19 cellular contexts compared by ENCODE assay signal in genomic region chr16:12203780-12204351, GRCh38.
DNase-seq lines count a peak whose midpoint lies in the region; ATAC-seq and TF ChIP-seq lines count a peak whose summit lies in the region.
"Had no signal": no experiment of that assay in that cellular context is flagged by ENCODE, and none has a peak within 500 bp of the region (broad histone marks: within the 10 kb centered on the region; RNA-seq: fewer than 3 reads in every experiment).

No MANE protein-coding gene starts in this region.

- ATAC-seq in left cardiac atrium (peak; percentile 35 to 65), gastroesophageal sphincter (peak; percentile 31), upper lobe of right lung (peak; percentile 68)
- ATAC-seq: Panc1 had no signal

- H3K27ac ChIP-seq in gastroesophageal sphincter, result no peak overlapping the region
- H3K27ac ChIP-seq in upper lobe of right lung, result no peak overlapping the region
- H3K27ac ChIP-seq: C4-2B, SJCRH30 had no signal

- no peak overlapping the region for H3K4me3 ChIP-seq in gastroesophageal sphincter
- no peak overlapping the region for H3K4me3 ChIP-seq in upper lobe of right lung
- H3K4me3 ChIP-seq: SJCRH30 had no signal

- DNase-seq in left cardiac atrium (no peak), cardiac septum (ENCODE audit: low spot score) (no peak), midbrain (lab: John Stamatoyannopoulos, UW) (peak; percentile 15), upper lobe of right lung (no peak), NCI-H510A (lab: John Stamatoyannopoulos, UW) (no peak), kidney tubule cell (ENCODE audit: low spot score) (no peak)
- DNase-seq in NK-92 treated with Interleukin-12 subunit alpha and Interleukin-12 subunit beta, amount 100 ng/mL, for 24 hours (lab: John Stamatoyannopoulos, UW), result no peak
- DNase-seq: AML-193, DMS79, KBM-7, NCI-H1092, NCI-H1436, NCI-H187 treated with DMSO at 0.1 percent for 48 hours, NCI-H2107, NCI-H748 treated with DMSO at 0.1 percent for 48 hours, SJCRH30 had no signal

- intact Hi-C loops in left cardiac atrium (cut with DNase I), result no loop called here
- intact Hi-C loops in cardiac septum (cut with DNase I), result no loop called here
- intact Hi-C loops in upper lobe of right lung (cut with DNase I), result no loop called here

- no peak for TF ChIP-seq EP300 in gastroesophageal sphincter (IDR thresholded peaks at IDR 0.05)

- H3K27me3 ChIP-seq in gastroesophageal sphincter (no peaks in the 10 kb centered on the region), upper lobe of right lung (no peaks in the 10 kb centered on the region)
- H3K27me3 ChIP-seq: SJCRH30 had no signal

- H3K36me3 ChIP-seq in gastroesophageal sphincter, result peaks cover 0 to 20% of the 10 kb centered on the region in 2 donors
- H3K36me3 ChIP-seq in upper lobe of right lung, result peaks cover 5% of the 10 kb centered on the region
- H3K36me3 ChIP-seq: SJCRH30 had no signal

- 90 to 100% methylated on average over 2 to 5 of the region's 10 CpGs for WGBS in gastroesophageal sphincter (ENCODE audit: low coverage in 1 of 2), 2 donors

- H3K9me3 ChIP-seq in gastroesophageal sphincter (no peaks in the 10 kb centered on the region), upper lobe of right lung (no peaks in the 10 kb centered on the region)
- H3K9me3 ChIP-seq: SJCRH30 had no signal

- no peak for TF ChIP-seq POLR2A in gastroesophageal sphincter (IDR thresholded peaks at IDR 0.05)

- H3K4me1 ChIP-seq in gastroesophageal sphincter, result no peaks in the 10 kb centered on the region
- H3K4me1 ChIP-seq in upper lobe of right lung, result no peaks in the 10 kb centered on the region

- TF ChIP-seq CTCF in gastroesophageal sphincter (IDR thresholded peaks at IDR 0.05), result no peak
- TF ChIP-seq CTCF in upper lobe of right lung (IDR thresholded peaks at IDR 0.05), result no peak
